15 cellular contexts compared by ENCODE assay signal in genomic region chr3:160473978-160474377, GRCh38. TPM values are rescaled to one million over a fixed set of nuclear protein-coding genes. Genes with fewer than 3 reads are reported as not detected.
DNase-seq lines count a peak whose midpoint lies in the region; ATAC-seq and TF ChIP-seq lines count a peak whose summit lies in the region.
"Had no signal": no experiment of that assay in that cellular context is flagged by ENCODE, and none has a peak within 500 bp of the region (broad histone marks: within the 10 kb centered on the region; RNA-seq: fewer than 3 reads in every experiment).

No MANE protein-coding gene starts in this region.

- H3K9me3 Mint-ChIP-seq in activated T-cell treated with anti-CD3 and anti-CD28 coated beads, Interleukin-2, amount 50 U/mL, for 24 hours, result peaks cover 15% of the 10 kb centered on the region
- H3K9me3 Mint-ChIP-seq in Calu3 (ENCODE audit: low read depth, unreplicated experiment), result peaks cover 10% of the 10 kb centered on the region
- H3K9me3 Mint-ChIP-seq: type B pancreatic cell had no signal

- H3K27me3 ChIP-seq in adipocyte (replicated peaks; ENCODE audit: control insufficient read depth, insufficient read depth, low read length), result no peaks in the 10 kb centered on the region

- no TSS peak for BruUV-seq in Calu3 (replicated peaks; lab: Mats Ljungman, UMichigan)

- no peaks in the 10 kb centered on the region for H3K36me3 Mint-ChIP-seq in activated T-cell treated with anti-CD3 and anti-CD28 coated beads, Interleukin-2, amount 50 U/mL, for 24 hours (ENCODE audit: low read depth)
- H3K36me3 Mint-ChIP-seq in Calu3 (ENCODE audit: insufficient read depth, unreplicated experiment), result no peaks in the 10 kb centered on the region
- H3K36me3 Mint-ChIP-seq: activated naive CD4-positive, alpha-beta T cell treated with anti-CD3 and anti-CD28 coated beads, Interleukin-2, amount 10 ng/mL, durations not matched to agents 7 days and 5 days had no signal

- H3K9ac ChIP-seq in adipocyte (ENCODE audit: low read length), result no peak overlapping the region

- peaks cover 20% of the 10 kb centered on the region for H3K27me3 Mint-ChIP-seq in activated T-cell treated with anti-CD3 and anti-CD28 coated beads, Interleukin-2, amount 50 U/mL, for 24 hours
- peaks cover 9% of the 10 kb centered on the region for H3K27me3 Mint-ChIP-seq in Calu3 (ENCODE audit: unreplicated experiment)

- H3K9me3 ChIP-seq in adipocyte (ENCODE audit: control insufficient read depth, low read length), result peaks cover 13% of the 10 kb centered on the region

- ATAC-seq in HG03095 (IDR thresholded peaks at IDR 0.05; ENCODE audit: unreplicated experiment), result no peak
- ATAC-seq: GM23338; K562; natural killer cell treated with Interleukin-12 subunit alpha and Interleukin-12 subunit beta and Interleukin-15 and Interleukin-18, amount 100 ng/mL, for 72 hours had no signal

- DNase-seq in HCEC 1CT (peak; percentile 98), adipocyte (ENCODE audit: low read depth) (peak; percentile 92), fibroblast of pulmonary artery (ENCODE audit: low read depth) (peak; percentile 82), stromal cell of bone marrow (ENCODE audit: low read depth) (peak; percentile 88), Calu3 (no peak)
- no peak for DNase-seq in activated T-cell treated with anti-CD3 and anti-CD28 coated beads, Interleukin-2, amount 50 U/mL, for 24 hours
- DNase-seq: activated naive CD4-positive, alpha-beta T cell treated with anti-CD3 and anti-CD28 coated beads, Interleukin-2, amount 10 ng/mL, durations not matched to agents 7 days and 5 days; NCI-H1436 treated with DMSO at 0.1 percent for 48 hours; OCI-M1; stimulated activated CD4-positive, alpha-beta T cell treated with anti-CD3 and anti-CD28 coated beads, Interleukin-4, amount 100 ng/mL, for 1 hour had no signal

- H3K36me3 ChIP-seq in adipocyte (ENCODE audit: control insufficient read depth, insufficient read depth, low read length, severe bottlenecking), result no peaks in the 10 kb centered on the region

- no peak overlapping the region for H3K4me3 ChIP-seq in adipocyte (ENCODE audit: low read length)
- no peak overlapping the region for H3K4me3 ChIP-seq in fibroblast of pulmonary artery (replicated peaks; ENCODE audit: low read depth, low read length)
- H3K4me3 ChIP-seq: GM23338, K562 had no signal

- TF ChIP-seq CTCF in fibroblast of pulmonary artery (IDR thresholded peaks at IDR 0.05; ENCODE audit: low read length, missing control alignments) (no peak), Calu3 (IDR thresholded peaks at IDR 0.05; ENCODE audit: unreplicated experiment) (no peak)

- intact Hi-C loops in Calu3 (cut with micrococcal nuclease; ENCODE audit: unreplicated experiment), result no loop called here

- no peaks in the 10 kb centered on the region for H3K4me1 Mint-ChIP-seq in activated T-cell treated with anti-CD3 and anti-CD28 coated beads, Interleukin-2, amount 50 U/mL, for 24 hours (ENCODE audit: low read depth)
- no peaks in the 10 kb centered on the region for H3K4me1 Mint-ChIP-seq in Calu3 (ENCODE audit: low read depth, unreplicated experiment)
- H3K4me1 Mint-ChIP-seq: activated naive CD4-positive, alpha-beta T cell treated with anti-CD3 and anti-CD28 coated beads, Interleukin-2, amount 10 ng/mL, durations not matched to agents 7 days and 5 days; GM23338 had no signal

- H3K4me3 Mint-ChIP-seq in activated T-cell treated with anti-CD3 and anti-CD28 coated beads, Interleukin-2, amount 50 U/mL, for 24 hours, result no peak overlapping the region
- H3K4me3 Mint-ChIP-seq in Calu3 (ENCODE audit: low read depth, unreplicated experiment), result no peak overlapping the region
- H3K4me3 Mint-ChIP-seq: activated naive CD4-positive, alpha-beta T cell treated with anti-CD3 and anti-CD28 coated beads, Interleukin-2, amount 10 ng/mL, durations not matched to agents 7 days and 5 days; GM23338; natural killer cell treated with Interleukin-12 subunit alpha and Interleukin-12 subunit beta and Interleukin-15 and Interleukin-18, amount 100 ng/mL, for 72 hours; type B pancreatic cell had no signal

- H3K4me1 ChIP-seq in adipocyte (ENCODE audit: control insufficient read depth, insufficient read depth, low read length), result peaks cover 31% of the 10 kb centered on the region

- H3K27ac Mint-ChIP-seq in activated T-cell treated with anti-CD3 and anti-CD28 coated beads, Interleukin-2, amount 50 U/mL, for 24 hours, result no peak overlapping the region
- H3K27ac Mint-ChIP-seq in Calu3 (ENCODE audit: unreplicated experiment), result no peak overlapping the region
- H3K27ac Mint-ChIP-seq: activated naive CD4-positive, alpha-beta T cell treated with anti-CD3 and anti-CD28 coated beads, Interleukin-2, amount 10 ng/mL, durations not matched to agents 7 days and 5 days; GM23338; natural killer cell treated with Interleukin-12 subunit alpha and Interleukin-12 subunit beta and Interleukin-15 and Interleukin-18, amount 100 ng/mL, for 72 hours; type B pancreatic cell had no signal

- CTCF ChIA-PET in Calu3 (lab: Charles Lee), result no interaction called here

RNA-seq across cellular contexts. Expression of gene TRIM59, which starts 24.4 kb away (rescaled TPM):
- total RNA-seq in Calu3 (2022), result 20.8 and 22.3 TPM in 2 replicates

Comparison
In these comparisons a context has a peak if more than half of its experiments do, and no peak if none do; other contexts are left out.
1. DNase-seq: peak in HCEC 1CT (single experiment), adipocyte (single experiment), fibroblast of pulmonary artery (single experiment) and stromal cell of bone marrow (single experiment); none in activated T-cell treated with anti-CD3 and anti-CD28 coated beads, Interleukin-2, amount 50 U/mL, for 24 hours (single experiment) and Calu3 (single experiment).